ENCODE assay signal across 30 cellular contexts in genomic region chr2:239244625-239245024, GRCh38.
DNase-seq lines count a peak whose midpoint lies in the region; ATAC-seq and TF ChIP-seq lines count a peak whose summit lies in the region.
"Had no signal": no experiment of that assay in that cellular context is flagged by ENCODE, and none has a peak within 500 bp of the region (broad histone marks: within the 10 kb centered on the region; RNA-seq: fewer than 3 reads in every experiment).

No MANE protein-coding gene starts in this region.

- H3K4me1 Mint-ChIP-seq in activated naive CD4-positive, alpha-beta T cell treated with anti-CD3 and anti-CD28 coated beads, Interleukin-2, amount 10 ng/mL, durations not matched to agents 7 days and 5 days, result peaks cover 52% of the 10 kb centered on the region

- no peak for TF ChIP-seq EP300 in gastroesophageal sphincter (IDR thresholded peaks at IDR 0.05)

- H3K27ac ChIP-seq in left ventricle myocardium inferior (replicated peaks) (peak overlapping the region; percentile 67), right cardiac atrium (ENCODE audit: low read length) (no peak overlapping the region), gastroesophageal sphincter (peak overlapping the region in 3 of 4 donors; percentile 68 to 81 (median 78)), thyroid gland (peak overlapping the region in 2 of 3 donors; percentile 66 to 69)
- H3K27ac ChIP-seq: foreskin keratinocyte, GM23248, hepatocyte, tibial artery had no signal

- H3K4me1 ChIP-seq in left ventricle myocardium inferior (peaks cover 72% of the 10 kb centered on the region), right cardiac atrium (ENCODE audit: control insufficient read depth, insufficient read depth, low read length) (peaks cover 13% of the 10 kb centered on the region), gastroesophageal sphincter (peaks cover 0 to 83% (median 38%) of the 10 kb centered on the region in 3 donors), thyroid gland (peaks cover 38 to 53% of the 10 kb centered on the region in 2 donors)
- H3K4me1 ChIP-seq: foreskin keratinocyte had no signal

- H3K27me3 Mint-ChIP-seq in activated naive CD4-positive, alpha-beta T cell treated with anti-CD3 and anti-CD28 coated beads, Interleukin-2, amount 10 ng/mL, durations not matched to agents 7 days and 5 days, result peaks cover 4% of the 10 kb centered on the region

- no peaks in the 10 kb centered on the region for H3K27me3 ChIP-seq in left ventricle myocardium inferior (ENCODE audit: low read depth)
- H3K27me3 ChIP-seq in right cardiac atrium (ENCODE audit: control insufficient read depth, insufficient read depth), result no peaks in the 10 kb centered on the region
- no peaks in the 10 kb centered on the region for H3K27me3 ChIP-seq in gastroesophageal sphincter
- no peaks in the 10 kb centered on the region for H3K27me3 ChIP-seq in thyroid gland
- H3K27me3 ChIP-seq: foreskin keratinocyte, hepatocyte, tibial artery had no signal

- DNase-seq in left ventricle myocardium inferior (no peak), right cardiac atrium (no peak), posterior vena cava (ENCODE audit: low spot score) (peak; percentile 44), thyroid gland (no peak), NCI-H2171 treated with DMSO at 0.1 percent for 48 hours (lab: John Stamatoyannopoulos, UW) (no peak)
- no peak for DNase-seq in stimulated activated CD4-positive, alpha-beta T cell treated with anti-CD3 and anti-CD28 coated beads, Interleukin-12 subunit alpha, Interleukin-12 subunit beta, amount 100 ng/mL, for 4 hours
- DNase-seq in activated naive CD4-positive, alpha-beta T cell treated with anti-CD3 and anti-CD28 coated beads, Interleukin-2, amount 10 ng/mL, durations not matched to agents 7 days and 5 days, result no peak
- DNase-seq: activated CD4-positive, alpha-beta T cell treated with anti-CD3 and anti-CD28 coated beads, Interleukin-2, amount 50 U/mL, for 1 hour; activated naive CD4-positive, alpha-beta T cell treated with anti-CD3 and anti-CD28 coated beads for 36 hours; amniotic stem cell; DMS153; effector memory CD4-positive, alpha-beta T cell; foreskin keratinocyte; GM23248; HFFc6; mesendoderm; naive B cell; NCI-H1048; NCI-H187; NCI-H524 treated with DMSO at 0.1 percent for 48 hours; NK-92 treated with Interleukin-12 subunit alpha and Interleukin-12 subunit beta, amount 100 ng/mL, for 24 hours; PC-9; SHP77 treated with DMSO at 0.1 percent for 48 hours; stimulated activated naive CD4-positive, alpha-beta T cell treated with Interleukin-2 at 50 U/mL for 16 hours; T-helper 9 cell had no signal

- 93% methylated on average over 5 of the region's 5 CpGs for WGBS in right cardiac atrium
- 69 to 72% methylated on average over 3 of the region's 5 CpGs for WGBS in gastroesophageal sphincter (ENCODE audit: low coverage in 1 of 2), 2 donors
- WGBS in thyroid gland, 2 donors, result 92 to 99% methylated on average over 4 to 5 of the region's 5 CpGs

- H3K9me3 Mint-ChIP-seq in activated naive CD4-positive, alpha-beta T cell treated with anti-CD3 and anti-CD28 coated beads, Interleukin-2, amount 10 ng/mL, durations not matched to agents 7 days and 5 days, result no peaks in the 10 kb centered on the region
- H3K9me3 Mint-ChIP-seq: activated naive CD4-positive, alpha-beta T cell treated with anti-CD3 and anti-CD28 coated beads for 36 hours; activated T-helper 1 cell treated with anti-CD3 and anti-CD28 coated beads, Interleukin-12 subunit alpha, Interleukin-12 subunit beta, Interleukin-2, Interleukin-4 antibody, amounts not matched to agents 30 ng/mL and 10 ng/mL and 1 ng/mL, durations not matched to agents 14 hours and 24 hours and 36 hours; HFFc6; IgD-negative memory B cell had no signal

- no peaks in the 10 kb centered on the region for H3K36me3 ChIP-seq in left ventricle myocardium inferior
- no peaks in the 10 kb centered on the region for H3K36me3 ChIP-seq in gastroesophageal sphincter
- no peaks in the 10 kb centered on the region for H3K36me3 ChIP-seq in thyroid gland
- H3K36me3 ChIP-seq: tibial artery had no signal

- ATAC-seq in right cardiac atrium (no peak), gastroesophageal sphincter (no peak)
- ATAC-seq: foreskin keratinocyte had no signal

- TF ChIP-seq CTCF in left ventricle myocardium inferior (IDR thresholded peaks at IDR 0.05; ENCODE audit: borderline replicate concordance), result no peak
- TF ChIP-seq CTCF in gastroesophageal sphincter (IDR thresholded peaks at IDR 0.05), result no peak
- TF ChIP-seq CTCF in thyroid gland (IDR thresholded peaks at IDR 0.05), result no peak

- intact Hi-C loops in left ventricle myocardium inferior (cut with micrococcal nuclease), result no loop called here
- intact Hi-C loops in right cardiac atrium (cut with DNase I), result no loop called here
- intact Hi-C loops in posterior vena cava (cut with DNase I), result loop anchor here in 1 of 2 donors (5.0 kb wide), 1 partner anchor 508 kb away; no protein-coding TSS in a partner anchor
- intact Hi-C loops in thyroid gland (cut with DNase I), result no loop called here

- H3K4me3 ChIP-seq in left ventricle myocardium inferior (no peak overlapping the region), right cardiac atrium (ENCODE audit: low read length) (no peak overlapping the region), gastroesophageal sphincter (no peak overlapping the region), thyroid gland (replicated peaks in 1 of 3) (no peak overlapping the region)
- H3K4me3 ChIP-seq: GM23248, hepatocyte, PC-9, tibial artery had no signal

- TF ChIP-seq POLR2A in gastroesophageal sphincter (IDR thresholded peaks at IDR 0.05) (no peak), thyroid gland (IDR thresholded peaks at IDR 0.05) (no peak)

- peaks cover 38% of the 10 kb centered on the region for H3K36me3 Mint-ChIP-seq in activated naive CD4-positive, alpha-beta T cell treated with anti-CD3 and anti-CD28 coated beads, Interleukin-2, amount 10 ng/mL, durations not matched to agents 7 days and 5 days
- H3K36me3 Mint-ChIP-seq: naive B cell had no signal

- H3K9me3 ChIP-seq in left ventricle myocardium inferior (replicated peaks) (no peaks in the 10 kb centered on the region), right cardiac atrium (ENCODE audit: control insufficient read depth, low read length) (no peaks in the 10 kb centered on the region), gastroesophageal sphincter (no peaks in the 10 kb centered on the region), thyroid gland (no peaks in the 10 kb centered on the region)
- H3K9me3 ChIP-seq: tibial artery had no signal

- H3K4me3 Mint-ChIP-seq in activated naive CD4-positive, alpha-beta T cell treated with anti-CD3 and anti-CD28 coated beads, Interleukin-2, amount 10 ng/mL, durations not matched to agents 7 days and 5 days, result no peak overlapping the region
- H3K4me3 Mint-ChIP-seq: activated naive CD4-positive, alpha-beta T cell treated with anti-CD3 and anti-CD28 coated beads for 36 hours; activated T-helper 1 cell treated with anti-CD3 and anti-CD28 coated beads, Interleukin-12 subunit alpha, Interleukin-12 subunit beta, Interleukin-2, Interleukin-4 antibody, amounts not matched to agents 30 ng/mL and 10 ng/mL and 1 ng/mL, durations not matched to agents 14 hours and 24 hours and 36 hours; HFFc6; IgD-negative memory B cell; naive B cell had no signal

- CTCF ChIA-PET in activated naive CD4-positive, alpha-beta T cell treated with anti-CD3 and anti-CD28 coated beads, Interleukin-2, amount 10 ng/mL, durations not matched to agents 7 days and 5 days (lab: Charles Lee), result no interaction called here

- H3K27ac Mint-ChIP-seq in activated naive CD4-positive, alpha-beta T cell treated with anti-CD3 and anti-CD28 coated beads, Interleukin-2, amount 10 ng/mL, durations not matched to agents 7 days and 5 days, result no peak overlapping the region
- H3K27ac Mint-ChIP-seq: activated naive CD4-positive, alpha-beta T cell treated with anti-CD3 and anti-CD28 coated beads for 36 hours; activated T-helper 1 cell treated with anti-CD3 and anti-CD28 coated beads, Interleukin-12 subunit alpha, Interleukin-12 subunit beta, Interleukin-2, Interleukin-4 antibody, amounts not matched to agents 30 ng/mL and 10 ng/mL and 1 ng/mL, durations not matched to agents 14 hours and 24 hours and 36 hours; HFFc6; naive B cell had no signal
